18 cellular contexts compared by ENCODE assay signal in genomic region chr4:65096630-65097029, GRCh38.
DNase-seq lines count a peak whose midpoint lies in the region; ATAC-seq, FAIRE-seq and TF ChIP-seq lines count a peak whose summit lies in the region.
"Had no signal": no experiment of that assay in that cellular context is flagged by ENCODE, and none has a peak within 500 bp of the region (broad histone marks: within the 10 kb centered on the region; RNA-seq: fewer than 3 reads in every experiment).

No MANE protein-coding gene starts in this region.

- in situ Hi-C loops in HepG2 (cut with HindIII; ENCODE audit: extremely low pct_ligation_motif_present, low pct_unique_long_range_greater_than_20kb) = no loop called here

- no peak overlapping the region for H3K4me3 Mint-ChIP-seq in WTC11
- H3K4me3 Mint-ChIP-seq: B cell; CD8-positive, alpha-beta T cell; H9 had no signal

- no peak overlapping the region for H2AFZ ChIP-seq in HepG2 (ENCODE audit: low read length)

- H3K4me1 ChIP-seq in HepG2 (ENCODE audit: insufficient read depth, low read length) (no peaks in the 10 kb centered on the region), right lobe of liver (no peaks in the 10 kb centered on the region), gastroesophageal sphincter (no peaks in the 10 kb centered on the region)
- H3K4me1 ChIP-seq: BLaER1 treated with 17β-estradiol and CSF1 and Interleukin-3, amounts not matched to agents 10 nM and 100 nM had no signal

- no peak for DNase-seq in HepG2 (ENCODE audit: low spot score)
- DNase-seq in right lobe of liver = no peak
- DNase-seq in NCI-H69 (lab: John Stamatoyannopoulos, UW) = peak; percentile 15
- DNase-seq in WTC11 (ENCODE audit: low spot score) = no peak
- DNase-seq in retina = no peak
- DNase-seq in cerebellum (ENCODE audit: low spot score) = no peak
- DNase-seq: CD8-positive, alpha-beta T cell; DMS153; GOT3; H9; IMR-90; Karpas-422 had no signal

- CTCF ChIA-PET in HepG2 (lab: Yijun Ruan, JAX; ENCODE audit: low intra/inter-chr PET ratio, low total read pairs) (no interaction called here), WTC11 (lab: Charles Lee) (no interaction called here)

- H3K27ac ChIP-seq in HepG2 (ENCODE audit: extremely low read length, insufficient read depth, low read length) (no peak overlapping the region), right lobe of liver (no peak overlapping the region), gastroesophageal sphincter (no peak overlapping the region)
- H3K27ac ChIP-seq: BLaER1 treated with 17β-estradiol and CSF1 and Interleukin-3, amounts not matched to agents 10 nM and 100 nM; HL-60 had no signal

- no peak for TF ChIP-seq RAD21 in HepG2 (CRISPR knock-in tag; IDR thresholded peaks at IDR 0.05)

- H4K20me1 ChIP-seq in HepG2 (ENCODE audit: insufficient read depth, low read length) = no peaks in the 10 kb centered on the region
- H4K20me1 ChIP-seq: BLaER1 treated with 17β-estradiol and CSF1 and Interleukin-3, amounts not matched to agents 10 nM and 100 nM had no signal

- peaks cover 27% of the 10 kb centered on the region for H3K9me3 Mint-ChIP-seq in WTC11

- WGBS in HepG2 (ENCODE audit: low lambda C conversion rate) = 0% methylated on average over 1 of the region's 1 CpG
- WGBS in right lobe of liver (ENCODE audit: insufficient coverage, low coverage, low lambda C conversion rate, missing lambda C conversion rate) = 10% methylated on average over 1 of the region's 1 CpG
- 52% methylated on average over 1 of the region's 1 CpG; no CpG with 5 or more reads in 1 of the 2 donors for WGBS in gastroesophageal sphincter (ENCODE audit: low coverage in 1 of 2), 2 donors

- no peaks in the 10 kb centered on the region; the same call in 1 of the 2 replicates for H3K27me3 Mint-ChIP-seq in WTC11 (ENCODE audit: low read depth)
- H3K27me3 Mint-ChIP-seq: B cell had no signal

- H3K4me1 Mint-ChIP-seq in WTC11 = no peaks in the 10 kb centered on the region
- H3K4me1 Mint-ChIP-seq: B cell, H9 had no signal

- H3K4me3 ChIP-seq in HepG2 (replicated peaks in 1 of 3; ENCODE audit: insufficient read depth in 1 of 3, low read depth in 2 of 3, low read length in 3 of 3) (no peak overlapping the region), right lobe of liver (no peak overlapping the region), gastroesophageal sphincter (no peak overlapping the region)
- H3K4me3 ChIP-seq: BLaER1 treated with 17β-estradiol and CSF1 and Interleukin-3, amounts not matched to agents 10 nM and 100 nM had no signal

- no TSS peak for BruUV-seq in HepG2 (replicated peaks; lab: Mats Ljungman, UMichigan)

- no peaks in the 10 kb centered on the region for H3K79me2 ChIP-seq in HepG2 (ENCODE audit: insufficient read depth, low read length)

- H3K9me3 ChIP-seq in HepG2 (ENCODE audit: low read length) (no peaks in the 10 kb centered on the region), right lobe of liver (no peaks in the 10 kb centered on the region), gastroesophageal sphincter (peaks cover 0 to 9% (median 0%) of the 10 kb centered on the region in 3 donors)

- peaks cover 24% of the 10 kb centered on the region for H3K36me3 Mint-ChIP-seq in WTC11
- H3K36me3 Mint-ChIP-seq: CD8-positive, alpha-beta T cell had no signal

- POLR2A ChIA-PET in HepG2 (lab: Yijun Ruan, JAX) (no interaction called here), WTC11 (lab: Charles Lee) (no interaction called here)

- intact Hi-C loops in HepG2 (cut with micrococcal nuclease; ENCODE audit: unreplicated experiment) (no loop called here), right lobe of liver (cut with DNase I) (no loop called here)

- no peak overlapping the region for H3K4me2 ChIP-seq in HepG2 (ENCODE audit: low read depth, low read length)
- H3K4me2 ChIP-seq: BLaER1 treated with 17β-estradiol and CSF1 and Interleukin-3, amounts not matched to agents 10 nM and 100 nM had no signal

- no peak overlapping the region for H3K9ac ChIP-seq in HepG2 (ENCODE audit: insufficient read depth, low read depth, low read length)
- H3K9ac ChIP-seq: BLaER1 treated with 17β-estradiol and CSF1 and Interleukin-3, amounts not matched to agents 10 nM and 100 nM had no signal

- no peak for ATAC-seq in HepG2
- no peak for ATAC-seq in right lobe of liver
- ATAC-seq in WTC11 = no peak
- ATAC-seq in gastroesophageal sphincter = no peak
- ATAC-seq: CD8-positive, alpha-beta T cell had no signal

- TF ChIP-seq EP300 in HepG2 (IDR thresholded peaks at IDR 0.05; ENCODE audit: low read depth in 2 of 2, low read length in 2 of 2) (no peak), HepG2 (CRISPR knock-in tag; IDR thresholded peaks at IDR 0.05; ENCODE audit: borderline replicate concordance) (no peak), gastroesophageal sphincter (IDR thresholded peaks at IDR 0.05) (no peak)

- H3K27me3 ChIP-seq in HepG2 (ENCODE audit: control insufficient read depth in 1 of 2, insufficient read depth in 2 of 2, low read length in 2 of 2) (no peaks in the 10 kb centered on the region), right lobe of liver (no peaks in the 10 kb centered on the region), gastroesophageal sphincter (no peaks in the 10 kb centered on the region)
- H3K27me3 ChIP-seq: BLaER1 treated with 17β-estradiol and CSF1 and Interleukin-3, amounts not matched to agents 10 nM and 100 nM had no signal

- no peak for TF ChIP-seq CTCF in HepG2 (CRISPR knock-in tag; IDR thresholded peaks at IDR 0.05)
- no peak for TF ChIP-seq CTCF in right lobe of liver (IDR thresholded peaks at IDR 0.05)
- TF ChIP-seq CTCF in WTC11 (IDR thresholded peaks at IDR 0.05) = no peak
- no peak for TF ChIP-seq CTCF in gastroesophageal sphincter (IDR thresholded peaks at IDR 0.05)

- no peak for FAIRE-seq in HepG2 (lab: Jason Lieb, UNC)
- FAIRE-seq: GM12891, GM18507 had no signal

- H3K36me3 ChIP-seq in HepG2 (replicated peaks in 1 of 2; ENCODE audit: control insufficient read depth in 1 of 2, insufficient read depth in 2 of 2, low read length in 2 of 2) = no peaks in the 10 kb centered on the region
- H3K36me3 ChIP-seq in right lobe of liver = no peaks in the 10 kb centered on the region
- H3K36me3 ChIP-seq in gastroesophageal sphincter = no peaks in the 10 kb centered on the region
- H3K36me3 ChIP-seq: BLaER1 treated with 17β-estradiol and CSF1 and Interleukin-3, amounts not matched to agents 10 nM and 100 nM had no signal

- no peak overlapping the region for H3K27ac Mint-ChIP-seq in WTC11
- H3K27ac Mint-ChIP-seq: B cell; CD8-positive, alpha-beta T cell; H9 had no signal

- no peak for TF ChIP-seq POLR2A in HepG2 (IDR thresholded peaks at IDR 0.05; ENCODE audit: insufficient read depth in 1 of 2, low read depth in 2 of 2, low read length in 2 of 2)
- TF ChIP-seq POLR2A in right lobe of liver (IDR thresholded peaks at IDR 0.05) = no peak
- no peak for TF ChIP-seq POLR2A in gastroesophageal sphincter (IDR thresholded peaks at IDR 0.05)

TF ChIP-seq in HepG2, 621 proteins besides CTCF, POLR2A, EP300 and RAD21:
- TF ChIP-seq ZNF7 (CRISPR knock-in tag; IDR thresholded peaks at IDR 0.05) (no peak), ATF6 (CRISPR knock-in tag; conservative IDR thresholded peaks at IDR 0.05) (no peak), ZNF850 (CRISPR knock-in tag; conservative IDR thresholded peaks at IDR 0.05) (peak; percentile 97)

TF ChIP-seq in WTC11, 78 proteins besides CTCF, POLR2A, EP300 and RAD21:
- TF ChIP-seq, protein P1, sequence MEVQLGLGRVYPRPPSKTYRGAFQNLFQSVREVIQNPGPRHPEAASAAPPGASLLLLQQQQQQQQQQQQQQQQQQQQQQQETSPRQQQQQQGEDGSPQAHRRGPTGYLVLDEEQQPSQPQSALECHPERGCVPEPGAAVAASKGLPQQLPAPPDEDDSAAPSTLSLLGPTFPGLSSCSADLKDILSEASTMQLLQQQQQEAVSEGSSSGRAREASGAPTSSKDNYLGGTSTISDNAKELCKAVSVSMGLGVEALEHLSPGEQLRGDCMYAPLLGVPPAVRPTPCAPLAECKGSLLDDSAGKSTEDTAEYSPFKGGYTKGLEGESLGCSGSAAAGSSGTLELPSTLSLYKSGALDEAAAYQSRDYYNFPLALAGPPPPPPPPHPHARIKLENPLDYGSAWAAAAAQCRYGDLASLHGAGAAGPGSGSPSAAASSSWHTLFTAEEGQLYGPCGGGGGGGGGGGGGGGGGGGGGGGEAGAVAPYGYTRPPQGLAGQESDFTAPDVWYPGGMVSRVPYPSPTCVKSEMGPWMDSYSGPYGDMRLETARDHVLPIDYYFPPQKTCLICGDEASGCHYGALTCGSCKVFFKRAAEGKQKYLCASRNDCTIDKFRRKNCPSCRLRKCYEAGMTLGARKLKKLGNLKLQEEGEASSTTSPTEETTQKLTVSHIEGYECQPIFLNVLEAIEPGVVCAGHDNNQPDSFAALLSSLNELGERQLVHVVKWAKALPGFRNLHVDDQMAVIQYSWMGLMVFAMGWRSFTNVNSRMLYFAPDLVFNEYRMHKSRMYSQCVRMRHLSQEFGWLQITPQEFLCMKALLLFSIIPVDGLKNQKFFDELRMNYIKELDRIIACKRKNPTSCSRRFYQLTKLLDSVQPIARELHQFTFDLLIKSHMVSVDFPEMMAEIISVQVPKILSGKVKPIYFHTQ (CRISPR knock-in tag; IDR thresholded peaks at IDR 0.05) = no peak
- TF ChIP-seq NR3C1 (CRISPR knock-in tag; conservative IDR thresholded peaks at IDR 0.05; ENCODE audit: low read depth) = no peak
- TF ChIP-seq HMGA2 (CRISPR knock-in tag; IDR thresholded peaks at IDR 0.05) = no peak
- TF ChIP-seq CBFB (CRISPR knock-in tag; IDR thresholded peaks at IDR 0.05; ENCODE audit: low read depth) = no peak
- TF ChIP-seq KAT7 (CRISPR knock-in tag; IDR thresholded peaks at IDR 0.05; ENCODE audit: borderline replicate concordance) = no peak
- peak; percentile 81 for TF ChIP-seq GTF2I (CRISPR knock-in tag; conservative IDR thresholded peaks at IDR 0.05)
- TF ChIP-seq, protein P2, sequence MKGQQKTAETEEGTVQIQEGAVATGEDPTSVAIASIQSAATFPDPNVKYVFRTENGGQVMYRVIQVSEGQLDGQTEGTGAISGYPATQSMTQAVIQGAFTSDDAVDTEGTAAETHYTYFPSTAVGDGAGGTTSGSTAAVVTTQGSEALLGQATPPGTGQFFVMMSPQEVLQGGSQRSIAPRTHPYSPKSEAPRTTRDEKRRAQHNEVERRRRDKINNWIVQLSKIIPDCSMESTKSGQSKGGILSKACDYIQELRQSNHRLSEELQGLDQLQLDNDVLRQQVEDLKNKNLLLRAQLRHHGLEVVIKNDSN (CRISPR knock-in tag; IDR thresholded peaks at IDR 0.05) = no peak
TF ChIP-seq in WTC11: peak in this region for 1.
